ENCODE assay signal across 20 cellular contexts in the genomic region with DNA sequence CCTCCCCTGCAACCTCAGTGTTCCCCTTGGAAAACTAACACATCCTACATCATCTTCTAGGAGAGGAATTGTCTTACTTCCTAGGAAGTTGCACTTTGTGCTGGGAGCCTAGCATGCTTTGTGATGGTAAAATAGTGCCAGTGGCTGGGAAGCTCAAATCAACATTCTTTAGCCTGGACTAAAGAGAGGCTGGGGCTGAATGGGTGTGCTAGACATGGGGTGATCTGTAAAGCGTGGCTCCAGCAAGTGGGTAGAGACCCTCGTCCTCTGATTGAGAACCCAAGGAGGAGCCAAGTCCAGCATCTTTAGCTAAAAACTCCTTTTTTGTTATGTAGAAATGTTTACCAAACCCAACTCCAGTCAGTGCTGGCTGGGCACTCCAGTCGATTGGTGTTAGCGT. TPM values are rescaled to one million over a fixed set of nuclear protein-coding genes. Genes with fewer than 3 reads are reported as not detected.
DNase-seq lines count a peak whose midpoint lies in the region; ATAC-seq and TF ChIP-seq lines count a peak whose summit lies in the region.
"Had no signal": no experiment of that assay in that cellular context is flagged by ENCODE, and none has a peak within 500 bp of the region (broad histone marks: within the 10 kb centered on the region; RNA-seq: fewer than 3 reads in every experiment).

No MANE protein-coding gene starts in this region.

- ATAC-seq in GM23338 = peak; percentile 57
- no peak for ATAC-seq in GM21737 (IDR thresholded peaks at IDR 0.05; ENCODE audit: unreplicated experiment)
- ATAC-seq: A549, K562, SK-N-SH treated with all-trans-retinoic acid at 6 μM for 48 hours, T-cell had no signal

- H2AK5ac ChIP-seq in mesendoderm (ENCODE audit: low read length) = no peak overlapping the region

- H3K27me3 Mint-ChIP-seq in GM23338 (ENCODE audit: insufficient read depth, low read depth, poor library complexity) = peaks cover 100% of the 10 kb centered on the region
- peaks cover 90% of the 10 kb centered on the region for H3K27me3 Mint-ChIP-seq in IgD-negative memory B cell
- peaks cover 96% of the 10 kb centered on the region for H3K27me3 Mint-ChIP-seq in brain
- H3K27me3 Mint-ChIP-seq in CD4-positive, alpha-beta memory T cell = peaks cover 86% of the 10 kb centered on the region in 2 donors

- H3K27ac Mint-ChIP-seq in GM23338 = no peak overlapping the region
- peak overlapping the region; percentile 51 to 90 (median 74) for H3K27ac Mint-ChIP-seq in IgD-negative memory B cell
- H3K27ac Mint-ChIP-seq in brain = peak overlapping the region in 4 of 5 experiments; percentile 30 to 99 (median 90)
- H3K27ac Mint-ChIP-seq in CD4-positive, alpha-beta memory T cell = no peak overlapping the region
- H3K27ac Mint-ChIP-seq: B cell, CD14-positive monocyte, T-cell had no signal

- H3K4me1 Mint-ChIP-seq in GM23338 (peaks cover 73% of the 10 kb centered on the region), IgD-negative memory B cell (peaks cover 21 to 38% (median 24%) of the 10 kb centered on the region in 3 donors), brain (peaks cover 72% of the 10 kb centered on the region)
- peaks cover 16 to 41% (median 23%) of the 10 kb centered on the region in 4 donors for H3K4me1 Mint-ChIP-seq in CD4-positive, alpha-beta memory T cell

- peaks cover 100% of the 10 kb centered on the region for H3K27me3 ChIP-seq in GM23338 (ENCODE audit: insufficient read depth)
- peaks cover 70% of the 10 kb centered on the region for H3K27me3 ChIP-seq in mesendoderm (ENCODE audit: insufficient read depth, low read length, poor library complexity)
- H3K27me3 ChIP-seq in CD4-positive, alpha-beta memory T cell (ENCODE audit: insufficient read depth, low read length) = peaks cover 55% of the 10 kb centered on the region

- peaks cover 4% of the 10 kb centered on the region; the same call in 2 of the 3 replicates for H3K9me3 Mint-ChIP-seq in GM23338
- H3K9me3 Mint-ChIP-seq in IgD-negative memory B cell = peaks cover 0 to 9% (median 3%) of the 10 kb centered on the region in 3 donors
- peaks cover 0 to 6% (median 0%) of the 10 kb centered on the region in 5 experiments for H3K9me3 Mint-ChIP-seq in brain
- H3K9me3 Mint-ChIP-seq in CD4-positive, alpha-beta memory T cell = peaks cover 0 to 5% (median 0%) of the 10 kb centered on the region in 8 donors
- H3K9me3 Mint-ChIP-seq: T-cell had no signal

- no peaks in the 10 kb centered on the region for H3K9me2 ChIP-seq in GM23338 (ENCODE audit: insufficient read depth)

- TF ChIP-seq CTCF in GM23338 (conservative IDR thresholded peaks at IDR 0.05; ENCODE audit: low read depth in 2 of 2) (no peak), brain (conservative IDR thresholded peaks at IDR 0.05) (no peak)

- H3K4me2 ChIP-seq in GM23338 (peak overlapping the region; percentile 18), mesendoderm (ENCODE audit: low read length) (no peak overlapping the region)
- H3K4me2 ChIP-seq: A549 had no signal

- no peak overlapping the region for H3K18ac ChIP-seq in mesendoderm (ENCODE audit: low read length)

- DNase-seq in GM23338 (ENCODE audit: low spot score) (peak; percentile 93), mesendoderm (peak; percentile 56), posterior cingulate gyrus (no peak)
- DNase-seq in CD4-positive, alpha-beta memory T cell = no peak
- DNase-seq: EL, GOT3, MG63, NCI-H1048, NCI-H187, NCI-H2107, Peyer's patch, T-cell had no signal

- H2AFZ ChIP-seq in GM23338 = no peak overlapping the region

- CTCF ChIA-PET in CD4-positive, alpha-beta memory T cell (lab: Charles Lee; ENCODE audit: partially characterized antibody) = no interaction called here

- no peak overlapping the region for H3K9ac ChIP-seq in mesendoderm (ENCODE audit: low read length)

- H3K9me3 ChIP-seq in CD4-positive, alpha-beta memory T cell (ENCODE audit: control insufficient read depth in 1 of 2, low read length in 2 of 2) = no peaks in the 10 kb centered on the region
- H3K9me3 ChIP-seq: A549, MG63, Peyer's patch had no signal

- no peak overlapping the region for H2BK5ac ChIP-seq in mesendoderm (ENCODE audit: low read length)

- H3K4me3 ChIP-seq in GM23338 (no peak overlapping the region), mesendoderm (ENCODE audit: low read length) (no peak overlapping the region)
- no peak overlapping the region for H3K4me3 ChIP-seq in CD4-positive, alpha-beta memory T cell (ENCODE audit: low read length in 2 of 2)
- H3K4me3 ChIP-seq: A549, K562, MG63, Peyer's patch had no signal

- peaks cover 65% of the 10 kb centered on the region for H4K20me1 ChIP-seq in GM23338 (replicated peaks; ENCODE audit: insufficient read depth)

- intact Hi-C loops in CD4-positive, alpha-beta memory T cell (cut with micrococcal nuclease) = no loop called here
- intact Hi-C loops in posterior cingulate gyrus (cut with DNase I) = no loop called here

- H4K5ac ChIP-seq in mesendoderm (ENCODE audit: low read length) = no peak overlapping the region

- H3K23ac ChIP-seq in mesendoderm (ENCODE audit: low read length) = no peak overlapping the region

- WGBS in mesendoderm (ENCODE audit: extremely low coverage, insufficient coverage, low lambda C conversion rate) = no CpG with 5 or more reads among the region's 4 CpGs

- H4K8ac ChIP-seq in mesendoderm (ENCODE audit: low read depth, low read length) = no peak overlapping the region

- H3K36me3 Mint-ChIP-seq in GM23338 (ENCODE audit: low read depth) = no peaks in the 10 kb centered on the region; the same call in 2 of the 3 replicates
- H3K36me3 Mint-ChIP-seq in IgD-negative memory B cell = peaks cover 2% of the 10 kb centered on the region
- H3K36me3 Mint-ChIP-seq in brain = no peaks in the 10 kb centered on the region
- no peaks in the 10 kb centered on the region for H3K36me3 Mint-ChIP-seq in CD4-positive, alpha-beta memory T cell
- H3K36me3 Mint-ChIP-seq: T-cell had no signal

- H3K4me3 Mint-ChIP-seq in GM23338 = no peak overlapping the region
- peak overlapping the region in 1 of 4 donors; percentile 54 for H3K4me3 Mint-ChIP-seq in IgD-negative memory B cell
- H3K4me3 Mint-ChIP-seq in brain = peak overlapping the region in 4 of 5 experiments; percentile 14 to 90 (median 57)
- no peak overlapping the region for H3K4me3 Mint-ChIP-seq in CD4-positive, alpha-beta memory T cell
- H3K4me3 Mint-ChIP-seq: B cell, T-cell had no signal

- POLR2A ChIA-PET in CD4-positive, alpha-beta memory T cell (lab: Charles Lee; ENCODE audit: partially characterized antibody) = no interaction called here

- no peaks in the 10 kb centered on the region for H3K79me2 ChIP-seq in GM23338 (replicated peaks; ENCODE audit: insufficient read depth)
- no peaks in the 10 kb centered on the region for H3K79me2 ChIP-seq in mesendoderm (ENCODE audit: control insufficient read depth, insufficient read depth, low read length)

- H3K79me1 ChIP-seq in mesendoderm (ENCODE audit: low read length) = no peaks in the 10 kb centered on the region

- H3K4ac ChIP-seq in mesendoderm (ENCODE audit: low read depth, low read length) = no peak overlapping the region

- no peak overlapping the region for H3K56ac ChIP-seq in mesendoderm (ENCODE audit: low read length)

- H3F3A ChIP-seq in GM23338 (replicated peaks; ENCODE audit: low read depth) = peaks cover 46% of the 10 kb centered on the region

- H3K36me3 ChIP-seq in GM23338 (ENCODE audit: insufficient read depth) = no peaks in the 10 kb centered on the region
- no peaks in the 10 kb centered on the region for H3K36me3 ChIP-seq in mesendoderm (ENCODE audit: control insufficient read depth, insufficient read depth, low read length)
- H3K36me3 ChIP-seq in CD4-positive, alpha-beta memory T cell (ENCODE audit: insufficient read depth, low read length) = no peaks in the 10 kb centered on the region
- H3K36me3 ChIP-seq: MG63, Peyer's patch had no signal

- peaks cover 68% of the 10 kb centered on the region for H3K4me1 ChIP-seq in GM23338 (ENCODE audit: insufficient read depth)
- peaks cover 8% of the 10 kb centered on the region for H3K4me1 ChIP-seq in mesendoderm (ENCODE audit: control insufficient read depth, low read depth, low read length)
- peaks cover 20% of the 10 kb centered on the region for H3K4me1 ChIP-seq in CD4-positive, alpha-beta memory T cell (ENCODE audit: insufficient read depth, low read length)

- H3K27ac ChIP-seq in GM23338 (ENCODE audit: low read depth) (no peak overlapping the region), mesendoderm (ENCODE audit: low read depth, low read length) (no peak overlapping the region)
- no peak overlapping the region for H3K27ac ChIP-seq in CD4-positive, alpha-beta memory T cell (ENCODE audit: low read depth, low read length)
- H3K27ac ChIP-seq: A549, Peyer's patch had no signal

- H2BK15ac ChIP-seq in mesendoderm (replicated peaks; ENCODE audit: low read depth) = no peak overlapping the region

- H2BK120ac ChIP-seq in mesendoderm (ENCODE audit: low read depth, low read length) = no peak overlapping the region

TF ChIP-seq in GM23338, 12 proteins besides CTCF, POLR2A, EP300 and RAD21:
- TF ChIP-seq EZH2 (IDR thresholded peaks at IDR 0.05; ENCODE audit: low read depth, unreplicated experiment) (no peak), STAT1 (IDR thresholded peaks at IDR 0.05; ENCODE audit: unreplicated experiment) (no peak), POLR2AphosphoS5 (IDR thresholded peaks at IDR 0.05; ENCODE audit: low read depth) (peak; percentile 35; the same call in 1 of the 2 replicates), EZH2phosphoT487 (IDR thresholded peaks at IDR 0.05; ENCODE audit: unreplicated experiment) (no peak), ZNF114 (CRISPR knock-in tag; IDR thresholded peaks at IDR 0.05) (no peak), NANOG (IDR thresholded peaks at IDR 0.05; ENCODE audit: borderline replicate concordance) (no peak), CREB1 (CRISPR knock-in tag; IDR thresholded peaks at IDR 0.05; ENCODE audit: low read depth) (no peak), ZNF331 (CRISPR knock-in tag; IDR thresholded peaks at IDR 0.05; ENCODE audit: low read depth) (no peak)
- TF ChIP-seq, protein P1, sequence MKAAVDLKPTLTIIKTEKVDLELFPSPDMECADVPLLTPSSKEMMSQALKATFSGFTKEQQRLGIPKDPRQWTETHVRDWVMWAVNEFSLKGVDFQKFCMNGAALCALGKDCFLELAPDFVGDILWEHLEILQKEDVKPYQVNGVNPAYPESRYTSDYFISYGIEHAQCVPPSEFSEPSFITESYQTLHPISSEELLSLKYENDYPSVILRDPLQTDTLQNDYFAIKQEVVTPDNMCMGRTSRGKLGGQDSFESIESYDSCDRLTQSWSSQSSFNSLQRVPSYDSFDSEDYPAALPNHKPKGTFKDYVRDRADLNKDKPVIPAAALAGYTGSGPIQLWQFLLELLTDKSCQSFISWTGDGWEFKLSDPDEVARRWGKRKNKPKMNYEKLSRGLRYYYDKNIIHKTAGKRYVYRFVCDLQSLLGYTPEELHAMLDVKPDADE (IDR thresholded peaks at IDR 0.05) = peak; percentile 55; the same call in 1 of the 2 replicates

RNA-seq across cellular contexts. Expression of a gene that starts 6.2 kb away (rescaled TPM):
- 0.19 and 1.7 TPM in 2 replicates for total RNA-seq in GM23338 (2014; rRNA removed; shearing (Covaris generic))
- 0.45 TPM in 1 of 2 replicates, not detected in the other for polyA plus RNA-seq in GM23338 (2016; fragmentation: Nextera tagmentation; extraction: Ambion mirVana)
- not detected for polyA plus RNA-seq in IgD-negative memory B cell
- polyA plus RNA-seq in brain (ENCODE audit: insufficient read depth, low read depth, low replicate concordance) = 283 TPM
- polyA plus RNA-seq in mesendoderm (2013, experiment 1 of 2) = 0.52 TPM
- 0.49 TPM for polyA plus RNA-seq in mesendoderm (2013, experiment 2 of 2)
- not detected for total RNA-seq in CD4-positive, alpha-beta memory T cell
- not detected for polyA plus RNA-seq in CD4-positive, alpha-beta memory T cell
- total RNA-seq: B cell, Peyer's patch, T-cell had no signal
- polyA plus RNA-seq: CD14-positive monocyte, K562 had no signal

Comparison
In these comparisons a context has a peak if more than half of its experiments do, and no peak if none do; other contexts are left out.
1. DNase-seq: peak in GM23338 (single experiment) and mesendoderm (single experiment); none in CD4-positive, alpha-beta memory T cell (0 of 5) and posterior cingulate gyrus (0 of 10).
2. H3K27ac Mint-ChIP-seq: peak in IgD-negative memory B cell (3 of 3) and brain (4 of 5); none in GM23338 (single experiment) and CD4-positive, alpha-beta memory T cell (0 of 7).
3. H3K4me3 Mint-ChIP-seq: peak in brain (4 of 5); none in GM23338 (single experiment) and CD4-positive, alpha-beta memory T cell (0 of 8).
4. RNA of a gene that starts 6.2 kb away (polyA plus RNA-seq): 283 TPM in brain (single experiment); 0.45 TPM in GM23338, not detected in IgD-negative memory B cell (single experiment) and not detected in CD4-positive, alpha-beta memory T cell; every median in the first group is over 100 times any median in the second.